ENCODE assay signal across 36 cellular contexts in genomic region chr14:27205036-27205435, GRCh38.
"Had no signal": no experiment of that assay in that cellular context is flagged by ENCODE, and none has a peak within 500 bp of the region (broad histone marks: within the 10 kb centered on the region; RNA-seq: fewer than 3 reads in every experiment).

No MANE protein-coding gene starts in this region.

- H3K27me3 Mint-ChIP-seq: activated B cell treated with CpG ODN at 0.5 μM for 24 hours; activated CD4-positive, alpha-beta memory T cell treated with anti-CD3 and anti-CD28 coated beads for 36 hours; activated CD4-positive, alpha-beta T cell treated with anti-CD3 and anti-CD28 coated beads, Interleukin-2, amount 10 ng/mL, durations not matched to agents 24 days and 14 days; activated CD8-positive, alpha-beta T cell treated with anti-CD3 and anti-CD28 coated beads for 36 hours; activated naive CD8-positive, alpha-beta T cell treated with anti-CD3 and anti-CD28 coated beads for 36 hours; activated T-helper 17 cell treated with anti-CD3 and anti-CD28 coated beads, Interleukin-2, amount 50 U/mL, for 72 hours had no signal

- H3K36me3 Mint-ChIP-seq: activated CD4-positive, alpha-beta memory T cell treated with anti-CD3 and anti-CD28 coated beads for 36 hours; activated naive CD4-positive, alpha-beta T cell treated with anti-CD3 and anti-CD28 coated beads, Interleukin-2, amount 50 U/mL, for 72 hours; activated naive CD8-positive, alpha-beta T cell treated with anti-CD3 and anti-CD28 coated beads for 36 hours had no signal

- H3K4me3 Mint-ChIP-seq: activated B cell treated with CpG ODN at 0.5 μM for 24 hours; activated CD4-positive, alpha-beta memory T cell treated with anti-CD3 and anti-CD28 coated beads for 36 hours; activated CD4-positive, alpha-beta T cell treated with anti-CD3 and anti-CD28 coated beads, Interleukin-2, amount 10 ng/mL, durations not matched to agents 24 days and 14 days; activated CD8-positive, alpha-beta T cell treated with anti-CD3 and anti-CD28 coated beads for 36 hours; activated naive CD4-positive, alpha-beta T cell treated with anti-CD3 and anti-CD28 coated beads for 36 hours; activated naive CD8-positive, alpha-beta T cell treated with anti-CD3 and anti-CD28 coated beads for 36 hours; activated T-cell treated with anti-CD3 and anti-CD28 coated beads, Interleukin-2, amount 50 U/mL, for 4 hours; activated T-cell treated with anti-CD3 and anti-CD28 coated beads, Interleukin-2, amount 50 U/mL, for 72 hours; activated T-helper 1 cell treated with anti-CD3 and anti-CD28 coated beads, Interleukin-12 subunit alpha, Interleukin-12 subunit beta, Interleukin-2, Interleukin-4 antibody, amounts not matched to agents 30 ng/mL and 10 ng/mL and 1 ng/mL, durations not matched to agents 14 hours and 24 hours and 36 hours; activated T-helper 17 cell treated with anti-CD3 and anti-CD28 coated beads, Interleukin-2, amount 50 U/mL, for 72 hours; T-helper 1 cell treated with Interleukin-12 subunit alpha and Interleukin-12 subunit beta and Interleukin-4 antibody, amounts not matched to agents 30 μg/mL and 1 μg/mL, for 36 hours; T-helper 2 cell treated with Interferon-gamma antibody and Interleukin-4, amounts not matched to agents 5 μg/mL and 100 μg/mL, for 36 hours had no signal

- H3K27ac Mint-ChIP-seq: activated B cell treated with CpG ODN at 0.5 μM for 24 hours; activated CD4-positive, alpha-beta memory T cell treated with anti-CD3 and anti-CD28 coated beads for 36 hours; activated CD4-positive, alpha-beta T cell treated with anti-CD3 and anti-CD28 coated beads, Interleukin-2, amount 10 ng/mL, durations not matched to agents 24 days and 14 days; activated CD8-positive, alpha-beta T cell treated with anti-CD3 and anti-CD28 coated beads for 36 hours; activated naive CD4-positive, alpha-beta T cell treated with anti-CD3 and anti-CD28 coated beads for 36 hours; activated naive CD4-positive, alpha-beta T cell treated with anti-CD3 and anti-CD28 coated beads, Interleukin-2, amount 50 U/mL, for 72 hours; activated naive CD8-positive, alpha-beta T cell treated with anti-CD3 and anti-CD28 coated beads for 36 hours; activated T-cell treated with anti-CD3 and anti-CD28 coated beads, Interleukin-2, amount 50 U/mL, for 72 hours; activated T-helper 1 cell treated with anti-CD3 and anti-CD28 coated beads, Interleukin-12 subunit alpha, Interleukin-12 subunit beta, Interleukin-2, Interleukin-4 antibody, amounts not matched to agents 30 ng/mL and 10 ng/mL and 1 ng/mL, durations not matched to agents 14 hours and 24 hours and 36 hours; activated T-helper 17 cell treated with anti-CD3 and anti-CD28 coated beads, Interleukin-2, amount 50 U/mL, for 72 hours; T-helper 1 cell treated with Interleukin-12 subunit alpha and Interleukin-12 subunit beta and Interleukin-4 antibody, amounts not matched to agents 30 μg/mL and 1 μg/mL, for 36 hours; T-helper 2 cell treated with Interferon-gamma antibody and Interleukin-4, amounts not matched to agents 5 μg/mL and 100 μg/mL, for 36 hours had no signal

- ATAC-seq: activated CD8-positive, alpha-beta T cell treated with anti-CD3 and anti-CD28 coated beads for 36 hours; activated naive CD4-positive, alpha-beta T cell treated with anti-CD3 and anti-CD28 coated beads, Interleukin-2, amount 50 U/mL, for 72 hours; activated T-cell treated with anti-CD3 and anti-CD28 coated beads, Interleukin-2, amount 50 U/mL, for 4 hours; activated T-cell treated with anti-CD3 and anti-CD28 coated beads, Interleukin-2, amount 50 U/mL, for 72 hours; activated T-helper 17 cell treated with anti-CD3 and anti-CD28 coated beads, Interleukin-2, amount 50 U/mL, for 72 hours; body of pancreas had no signal

- H3K9me3 Mint-ChIP-seq: activated B cell treated with CpG ODN at 0.5 μM for 24 hours had no signal

- FAIRE-seq: astrocyte, TTC549 had no signal

- DNase-seq: activated B cell treated with CpG ODN at 0.5 μM for 24 hours; activated CD4-positive, alpha-beta memory T cell treated with anti-CD3 and anti-CD28 coated beads for 36 hours; activated CD4-positive, alpha-beta T cell treated with anti-CD3 and anti-CD28 coated beads for 4 hours; activated CD4-positive, alpha-beta T cell treated with anti-CD3 and anti-CD28 coated beads, Interleukin-2, amount 10 ng/mL, durations not matched to agents 24 days and 14 days; activated CD4-positive, alpha-beta T cell treated with anti-CD3 and anti-CD28 coated beads, Interleukin-2, amount 50 U/mL, for 1 hour; activated CD4-positive, alpha-beta T cell treated with anti-CD3 and anti-CD28 coated beads, Interleukin-2, amount 50 U/mL, for 4 hours; activated CD4-positive, CD25-positive, alpha-beta regulatory T cell treated with anti-CD3 and anti-CD28 coated beads, Interleukin-2, amount 50 U/mL, for 72 hours; activated CD8-positive, alpha-beta memory T cell treated with anti-CD3 and anti-CD28 coated beads, Interleukin-2, amount 50 U/mL, for 4 hours; activated CD8-positive, alpha-beta T cell treated with anti-CD3 and anti-CD28 coated beads for 36 hours; activated effector memory CD4-positive, alpha-beta T cell treated with anti-CD3 and anti-CD28 coated beads, Interleukin-2, amount 50 U/mL, for 16 hours; activated gamma-delta T cell treated with Interleukin-2 at 50 U/mL for 16 hours; activated naive CD4-positive, alpha-beta T cell; activated naive CD4-positive, alpha-beta T cell treated with anti-CD3 and anti-CD28 coated beads for 36 hours; activated naive CD4-positive, alpha-beta T cell treated with anti-CD3 and anti-CD28 coated beads, Interleukin-2, amount 50 U/mL, for 16 hours; activated naive CD8-positive, alpha-beta T cell treated with anti-CD3 and anti-CD28 coated beads for 36 hours; activated T-cell treated with anti-CD3 and anti-CD28 coated beads for 4 hours; activated T-cell treated with anti-CD3 and anti-CD28 coated beads, Interleukin-2, amount 50 U/mL, for 1 hour; activated T-cell treated with anti-CD3 and anti-CD28 coated beads, Interleukin-2, amount 50 U/mL, for 4 hours; activated T-cell treated with anti-CD3 and anti-CD28 coated beads, Interleukin-2, amount 50 U/mL, for 72 hours; adrenal gland; amniotic stem cell; aorta; body of pancreas; brain microvascular endothelial cell; central memory CD4-positive, alpha-beta T cell; T-helper 2 cell; T-helper 9 cell had no signal

- H3K27ac ChIP-seq: adrenal gland, body of pancreas, brain microvascular endothelial cell, breast epithelium, VCaP had no signal

- H3K4me3 ChIP-seq: adrenal gland, body of pancreas, breast epithelium had no signal

- H3K4me1 ChIP-seq: adrenal gland, body of pancreas, breast epithelium had no signal

- H3K4me1 Mint-ChIP-seq: activated B cell treated with CpG ODN at 0.5 μM for 24 hours; activated CD4-positive, alpha-beta T cell treated with anti-CD3 and anti-CD28 coated beads, Interleukin-2, amount 10 ng/mL, durations not matched to agents 24 days and 14 days; activated naive CD8-positive, alpha-beta T cell treated with anti-CD3 and anti-CD28 coated beads for 36 hours; activated T-helper 17 cell treated with anti-CD3 and anti-CD28 coated beads, Interleukin-2, amount 50 U/mL, for 72 hours had no signal

- H3K9me3 ChIP-seq: adrenal gland, body of pancreas, breast epithelium had no signal
